Comparison of ENCODE assay signal across 27 cellular contexts in genomic region chr13:39422845-39423565, GRCh38.
DNase-seq lines count a peak whose midpoint lies in the region; ATAC-seq and TF ChIP-seq lines count a peak whose summit lies in the region.
"Had no signal": no experiment of that assay in that cellular context is flagged by ENCODE, and none has a peak within 500 bp of the region (broad histone marks: within the 10 kb centered on the region; RNA-seq: fewer than 3 reads in every experiment).

No MANE protein-coding gene starts in this region.

- CTCF ChIA-PET in IMR-90 (lab: Yijun Ruan, JAX), result interaction anchor here (0.5 kb wide), 1 partner anchor 193 kb away, joined by 3 read pairs; no protein-coding TSS in a partner anchor
- CTCF ChIA-PET in CD8-positive, alpha-beta memory T cell (lab: Charles Lee), result no interaction called here

- H3K14ac ChIP-seq in IMR-90 (replicated peaks; ENCODE audit: low read depth, low read length), result no peak overlapping the region

- peak; percentile 26 for DNase-seq in AG10803 (ENCODE audit: low read depth)
- DNase-seq in IMR-90, result no peak
- peak; percentile 75 for DNase-seq in adipocyte (ENCODE audit: low read depth)
- DNase-seq in fibroblast of the aortic adventitia (ENCODE audit: low read depth), result peak; percentile 61
- no peak for DNase-seq in type B pancreatic cell (ENCODE audit: extremely low spot score, unreplicated experiment)
- no peak for DNase-seq in stimulated activated CD4-positive, alpha-beta T cell treated with anti-CD3 and anti-CD28 coated beads, Interleukin-15, amount 100 ng/mL, for 24 hours
- no peak for DNase-seq in activated CD8-positive, alpha-beta memory T cell treated with anti-CD3 and anti-CD28 coated beads for 24 hours
- no peak for DNase-seq in CD8-positive, alpha-beta memory T cell
- DNase-seq: activated CD4-positive, alpha-beta T cell treated with anti-CD3 and anti-CD28 coated beads, Interleukin-2, amount 10 ng/mL, durations not matched to agents 7 days and 5 days; activated naive CD4-positive, alpha-beta T cell treated with anti-CD3 and anti-CD28 coated beads, Interleukin-2, amount 50 U/mL, for 16 hours; anterior cingulate cortex; caudate nucleus; COR-L47; DMS79; foreskin melanocyte; MM.1S; naive B cell; NCI-H1694; NCI-H526 treated with DMSO at 0.1 percent for 48 hours; stimulated activated CD4-positive, alpha-beta T cell treated with anti-CD3 and anti-CD28 coated beads, Interleukin-2, amount 100 ng/mL, for 24 hours; upper lobe of left lung had no signal

- no peak overlapping the region; the same call in 1 of the 2 replicates for H3K23ac ChIP-seq in IMR-90 (ENCODE audit: low read depth, low read length)

- TF ChIP-seq RAD21 in IMR-90 (IDR thresholded peaks at IDR 0.05; ENCODE audit: low read length), result no peak

- H2BK15ac ChIP-seq in IMR-90 (ENCODE audit: low read depth, low read length), result no peak overlapping the region; the same call in 2 of the 3 replicates

- no peak overlapping the region for H4K8ac ChIP-seq in IMR-90 (ENCODE audit: low read depth in 2 of 2, low read length in 2 of 2)

- in situ Hi-C loops in IMR-90 (cut with MboI; ENCODE audit: low sequenced_read_pairs), result no loop called here

- H2AK5ac ChIP-seq in IMR-90 (ENCODE audit: low read depth, low read length), result no peak overlapping the region

- no CpG with 5 or more reads among the region's 5 CpGs for WGBS in IMR-90 (ENCODE audit: extremely low coverage in 2 of 2, insufficient read length in 1 of 2), 2 experiments

- H3K9ac ChIP-seq in IMR-90 (ENCODE audit: low read depth, low read length) (no peak overlapping the region), adipocyte (ENCODE audit: low read length) (no peak overlapping the region)

- H2BK20ac ChIP-seq in IMR-90 (ENCODE audit: low read depth, low read length), result no peak overlapping the region

- no peaks in the 10 kb centered on the region for H3K4me1 ChIP-seq in IMR-90 (ENCODE audit: control insufficient read depth, insufficient read depth, low read length)
- H3K4me1 ChIP-seq in adipocyte (ENCODE audit: control insufficient read depth, insufficient read depth, low read length), result no peaks in the 10 kb centered on the region
- H3K4me1 ChIP-seq in CD8-positive, alpha-beta memory T cell (ENCODE audit: insufficient read depth, low read length), result no peaks in the 10 kb centered on the region
- H3K4me1 ChIP-seq: A549, upper lobe of left lung had no signal

- no peak overlapping the region for H3K4me2 ChIP-seq in IMR-90 (ENCODE audit: low read depth, low read length)
- H3K4me2 ChIP-seq: A549 had no signal

- peaks cover 0 to 4% of the 10 kb centered on the region in 2 experiments; a peak in 2 of 4 replicates for H3K79me1 ChIP-seq in IMR-90 (ENCODE audit: low read depth in 1 of 2, low read length in 2 of 2)

- no peak for TF ChIP-seq CTCF in AG10803 (conservative IDR thresholded peaks at IDR 0.05; ENCODE audit: low read length)
- no peak for TF ChIP-seq CTCF in IMR-90 (conservative IDR thresholded peaks at IDR 0.05; ENCODE audit: low read depth, low read length)
- TF ChIP-seq CTCF in fibroblast of the aortic adventitia (IDR thresholded peaks at IDR 0.05; ENCODE audit: insufficient read depth, low read length), result no peak
- no peak for TF ChIP-seq CTCF in type B pancreatic cell (conservative IDR thresholded peaks at IDR 0.05)

- H2BK5ac ChIP-seq in IMR-90 (ENCODE audit: low read depth, low read length, poor library complexity, severe bottlenecking), result no peak overlapping the region

- BruUV-seq in IMR-90 (replicated peaks; lab: Mats Ljungman, UMichigan), result no TSS peak

- H2BK120ac ChIP-seq in IMR-90 (ENCODE audit: low read depth, low read length), result no peak overlapping the region

- H3K36me3 ChIP-seq in IMR-90 (ENCODE audit: control insufficient read depth, insufficient read depth, low read length), result no peaks in the 10 kb centered on the region
- no peaks in the 10 kb centered on the region for H3K36me3 ChIP-seq in adipocyte (ENCODE audit: control insufficient read depth, insufficient read depth, low read length, severe bottlenecking)
- H3K36me3 ChIP-seq in CD8-positive, alpha-beta memory T cell (ENCODE audit: insufficient read depth, low read length), result no peaks in the 10 kb centered on the region
- H3K36me3 ChIP-seq: upper lobe of left lung had no signal

- no peaks in the 10 kb centered on the region for H3K9me1 ChIP-seq in IMR-90 (ENCODE audit: insufficient read depth, low read length)

- dilution Hi-C loops in IMR-90 (cut with HindIII; ENCODE audit: low sequenced_read_pairs, unreplicated experiment), result no loop called here

- no peaks in the 10 kb centered on the region for H3K36me3 Mint-ChIP-seq in type B pancreatic cell
- H3K36me3 Mint-ChIP-seq in CD8-positive, alpha-beta memory T cell, result no peaks in the 10 kb centered on the region
- H3K36me3 Mint-ChIP-seq: naive B cell had no signal

- H3K9me3 Mint-ChIP-seq in type B pancreatic cell, result no peaks in the 10 kb centered on the region
- peaks cover 0 to 2% (median 0%) of the 10 kb centered on the region in 5 donors for H3K9me3 Mint-ChIP-seq in CD8-positive, alpha-beta memory T cell
- H3K9me3 Mint-ChIP-seq: activated CD4-positive, alpha-beta T cell treated with anti-CD3 and anti-CD28 coated beads, Interleukin-2, amount 10 ng/mL, durations not matched to agents 7 days and 5 days; activated T-helper 1 cell treated with anti-CD3 and anti-CD28 coated beads, Interleukin-12 subunit alpha, Interleukin-12 subunit beta, Interleukin-2, Interleukin-4 antibody, amounts not matched to agents 30 ng/mL and 10 ng/mL and 1 ng/mL, durations not matched to agents 14 hours and 24 hours and 36 hours; naive B cell; T-helper 1 cell treated with Interleukin-12 subunit alpha and Interleukin-12 subunit beta and Interleukin-4 antibody, amounts not matched to agents 30 μg/mL and 1 μg/mL, for 36 hours had no signal

- H3K4me3 ChIP-seq in AG10803 (ENCODE audit: low read length), result no peak overlapping the region
- no peak overlapping the region for H3K4me3 ChIP-seq in IMR-90 (ENCODE audit: insufficient read depth, low read depth, low read length)
- no peak overlapping the region for H3K4me3 ChIP-seq in adipocyte (ENCODE audit: low read length)
- no peak overlapping the region for H3K4me3 ChIP-seq in fibroblast of the aortic adventitia (ENCODE audit: low read depth, low read length)
- no peak overlapping the region for H3K4me3 ChIP-seq in CD8-positive, alpha-beta memory T cell (ENCODE audit: low read length)
- H3K4me3 ChIP-seq: A549, GM12878, SK-N-MC, skin epidermis, upper lobe of left lung had no signal

- no peaks in the 10 kb centered on the region for H4K20me1 ChIP-seq in IMR-90 (ENCODE audit: insufficient read depth, low read length)

- H3K4me3 Mint-ChIP-seq in type B pancreatic cell, result no peak overlapping the region
- no peak overlapping the region for H3K4me3 Mint-ChIP-seq in CD8-positive, alpha-beta memory T cell
- H3K4me3 Mint-ChIP-seq: activated CD4-positive, alpha-beta T cell treated with anti-CD3 and anti-CD28 coated beads, Interleukin-2, amount 10 ng/mL, durations not matched to agents 7 days and 5 days; activated T-helper 1 cell treated with anti-CD3 and anti-CD28 coated beads, Interleukin-12 subunit alpha, Interleukin-12 subunit beta, Interleukin-2, Interleukin-4 antibody, amounts not matched to agents 30 ng/mL and 10 ng/mL and 1 ng/mL, durations not matched to agents 14 hours and 24 hours and 36 hours; naive B cell; T-helper 1 cell treated with Interleukin-12 subunit alpha and Interleukin-12 subunit beta and Interleukin-4 antibody, amounts not matched to agents 30 μg/mL and 1 μg/mL, for 36 hours had no signal

- POLR2A ChIA-PET in IMR-90 (lab: Charles Lee; ENCODE audit: unreplicated experiment), result interaction anchor here (0.6 kb wide), 1 partner anchor 22 kb away, joined by 3 read pairs; no protein-coding TSS in a partner anchor
- POLR2A ChIA-PET in CD8-positive, alpha-beta memory T cell (lab: Charles Lee), result no interaction called here

- ATAC-seq in IMR-90 (ENCODE audit: low read depth), result no peak
- ATAC-seq: A549, GM12878 had no signal

- intact Hi-C loops in IMR-90 (cut with micrococcal nuclease), result no loop called here

- no peak overlapping the region for H3K27ac Mint-ChIP-seq in type B pancreatic cell
- no peak overlapping the region for H3K27ac Mint-ChIP-seq in CD8-positive, alpha-beta memory T cell
- H3K27ac Mint-ChIP-seq: activated CD4-positive, alpha-beta T cell treated with anti-CD3 and anti-CD28 coated beads, Interleukin-2, amount 10 ng/mL, durations not matched to agents 7 days and 5 days; activated T-helper 1 cell treated with anti-CD3 and anti-CD28 coated beads, Interleukin-12 subunit alpha, Interleukin-12 subunit beta, Interleukin-2, Interleukin-4 antibody, amounts not matched to agents 30 ng/mL and 10 ng/mL and 1 ng/mL, durations not matched to agents 14 hours and 24 hours and 36 hours; T-helper 1 cell treated with Interleukin-12 subunit alpha and Interleukin-12 subunit beta and Interleukin-4 antibody, amounts not matched to agents 30 μg/mL and 1 μg/mL, for 36 hours had no signal

- H4K5ac ChIP-seq in IMR-90 (ENCODE audit: low read depth, low read length), result no peak overlapping the region

- no peak overlapping the region for H3K27ac ChIP-seq in IMR-90 (ENCODE audit: insufficient read depth, low read length)
- no peak overlapping the region for H3K27ac ChIP-seq in CD8-positive, alpha-beta memory T cell (ENCODE audit: low read depth, low read length)
- H3K27ac ChIP-seq: A549, SK-N-MC, skin epidermis, upper lobe of left lung had no signal

- no peaks in the 10 kb centered on the region for H3K27me3 Mint-ChIP-seq in type B pancreatic cell
- peaks cover 0 to 4% of the 10 kb centered on the region in 2 donors for H3K27me3 Mint-ChIP-seq in CD8-positive, alpha-beta memory T cell
- H3K27me3 Mint-ChIP-seq: naive B cell had no signal

- no peak overlapping the region for H3K4ac ChIP-seq in IMR-90 (ENCODE audit: low read depth, low read length)

- no peak overlapping the region for H3K56ac ChIP-seq in IMR-90 (ENCODE audit: extremely low read depth, insufficient read depth, low read length)

- TF ChIP-seq POLR2A in IMR-90 (IDR thresholded peaks at IDR 0.05; ENCODE audit: low read depth, low read length), result no peak

- no peak overlapping the region for H3K18ac ChIP-seq in IMR-90 (ENCODE audit: low read depth, low read length)

- H2AFZ ChIP-seq in IMR-90 (replicated peaks; ENCODE audit: low read length, poor library complexity), result no peak overlapping the region

- peaks cover 5% of the 10 kb centered on the region for H3K4me1 Mint-ChIP-seq in type B pancreatic cell (ENCODE audit: unreplicated experiment)
- H3K4me1 Mint-ChIP-seq in CD8-positive, alpha-beta memory T cell, result no peaks in the 10 kb centered on the region
- H3K4me1 Mint-ChIP-seq: activated CD4-positive, alpha-beta T cell treated with anti-CD3 and anti-CD28 coated beads, Interleukin-2, amount 10 ng/mL, durations not matched to agents 7 days and 5 days; naive B cell had no signal

- H3K27me3 ChIP-seq in IMR-90 (ENCODE audit: control insufficient read depth, insufficient read depth, low read length), result no peaks in the 10 kb centered on the region
- H3K27me3 ChIP-seq in adipocyte (replicated peaks; ENCODE audit: control insufficient read depth, insufficient read depth, low read length), result no peaks in the 10 kb centered on the region
- H3K27me3 ChIP-seq in CD8-positive, alpha-beta memory T cell (ENCODE audit: insufficient read depth, low read length, poor library complexity, severe bottlenecking), result no peaks in the 10 kb centered on the region
- H3K27me3 ChIP-seq: upper lobe of left lung had no signal

- H3K9me3 ChIP-seq in IMR-90 (ENCODE audit: control insufficient read depth, insufficient read depth, low read length) (no peaks in the 10 kb centered on the region), adipocyte (ENCODE audit: control insufficient read depth, low read length) (no peaks in the 10 kb centered on the region)
- H3K9me3 ChIP-seq in CD8-positive, alpha-beta memory T cell (ENCODE audit: low read length), result no peaks in the 10 kb centered on the region
- H3K9me3 ChIP-seq: A549, upper lobe of left lung had no signal

- no peak overlapping the region for H2AK9ac ChIP-seq in IMR-90 (replicated peaks; ENCODE audit: low read depth, low read length, poor library complexity)

- H4K91ac ChIP-seq in IMR-90 (ENCODE audit: insufficient read depth, low read depth, low read length), result no peak overlapping the region

Comparison
In these comparisons a context has a peak if more than half of its experiments do, and no peak if none do; other contexts are left out.
1. DNase-seq: peak in AG10803 (single experiment), adipocyte (single experiment) and fibroblast of the aortic adventitia (single experiment); none in IMR-90 (single experiment), type B pancreatic cell (single experiment), stimulated activated CD4-positive, alpha-beta T cell treated with anti-CD3 and anti-CD28 coated beads, Interleukin-15, amount 100 ng/mL, for 24 hours (single experiment), activated CD8-positive, alpha-beta memory T cell treated with anti-CD3 and anti-CD28 coated beads for 24 hours (single experiment) and CD8-positive, alpha-beta memory T cell (0 of 5).